Comparison of ENCODE assay signal across 8 cellular contexts in the genomic region with DNA sequence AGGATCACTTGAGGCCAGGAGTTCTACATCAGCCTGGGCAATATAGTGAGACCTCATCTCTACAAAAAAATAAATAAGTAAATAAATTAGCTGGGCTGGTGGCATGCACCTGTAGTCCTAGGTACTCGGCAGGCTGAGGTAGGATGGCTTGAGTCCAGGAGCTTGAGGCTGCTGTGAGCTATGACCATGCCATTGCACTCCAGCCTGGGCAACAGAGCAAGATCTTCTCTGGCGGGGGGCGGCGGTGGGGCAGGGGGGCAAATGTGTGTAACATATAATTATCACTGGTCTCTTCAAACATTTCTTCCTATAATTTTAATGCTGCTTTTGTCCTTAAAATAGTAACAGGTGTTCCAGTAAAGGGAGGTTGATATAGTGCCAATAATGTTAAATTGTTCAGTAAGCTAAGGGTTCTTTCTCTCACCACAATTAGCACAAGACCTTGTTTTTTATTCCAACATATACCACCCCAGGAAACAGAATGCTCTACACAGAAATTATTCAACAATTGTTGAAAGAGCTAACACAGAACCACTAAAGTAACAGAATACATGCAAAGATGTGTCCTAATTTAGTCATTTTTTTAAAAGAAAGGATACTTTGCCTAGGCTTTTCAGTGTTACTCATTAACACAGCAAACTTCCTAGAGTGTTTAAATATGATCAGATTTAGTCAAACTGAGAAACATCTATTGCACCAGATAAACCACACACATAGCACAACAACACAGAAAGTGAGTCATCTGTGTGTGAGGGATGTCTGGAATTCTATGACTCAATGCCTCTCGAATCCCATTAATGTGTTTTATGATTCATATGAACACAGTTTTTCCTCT. TPM values are rescaled to one million over a fixed set of nuclear protein-coding genes. Genes with fewer than 3 reads are reported as not detected.
DNase-seq lines count a peak whose midpoint lies in the region; ATAC-seq and TF ChIP-seq lines count a peak whose summit lies in the region.

No MANE protein-coding gene starts in this region.

- H3K79me1 ChIP-seq in H9 (ENCODE audit: insufficient read depth, low read depth, low read length, poor library complexity, severe bottlenecking): no peaks in the 10 kb centered on the region

- peaks cover 48% of the 10 kb centered on the region for H3K4me1 Mint-ChIP-seq in stimulated activated naive CD8-positive, alpha-beta T cell treated with anti-CD3 and anti-CD28 coated beads, Interleukin-15, amount 100 ng/mL, for 72 hours
- H3K4me1 Mint-ChIP-seq in H9: peaks cover 4 to 9% of the 10 kb centered on the region in 2 experiments

- no peaks in the 10 kb centered on the region for H3K27me3 Mint-ChIP-seq in stimulated activated naive CD8-positive, alpha-beta T cell treated with anti-CD3 and anti-CD28 coated beads, Interleukin-15, amount 100 ng/mL, for 72 hours
- no peaks in the 10 kb centered on the region for H3K27me3 Mint-ChIP-seq in H9 (ENCODE audit: low read depth)

- no peak overlapping the region for H4K8ac ChIP-seq in H9 (replicated peaks; ENCODE audit: insufficient read length, low read depth, low read length)

- H3K9me3 ChIP-seq in H9 (ENCODE audit: control insufficient read depth, low read depth, low read length): no peaks in the 10 kb centered on the region

- no peak for TF ChIP-seq CTCF in foreskin keratinocyte (conservative IDR thresholded peaks at IDR 0.05)
- TF ChIP-seq CTCF in H9 (conservative IDR thresholded peaks at IDR 0.05): no peak

- H2BK15ac ChIP-seq in H9 (ENCODE audit: low read depth, low read length): no peak overlapping the region

- no peak overlapping the region for H3K4ac ChIP-seq in H9 (ENCODE audit: low read depth, low read length)

- peaks cover 0 to 2% (median 0%) of the 10 kb centered on the region in 3 experiments; a peak in 2 of 7 replicates for H3K36me3 Mint-ChIP-seq in H9 (ENCODE audit: insufficient read depth in 1 of 3, low read depth in 3 of 3)

- no peak overlapping the region for H3K18ac ChIP-seq in H9 (ENCODE audit: insufficient read length, low read depth, low read length)

- no peak overlapping the region for H4K5ac ChIP-seq in H9 (ENCODE audit: insufficient read length, low read depth, low read length)

- H2AK5ac ChIP-seq in H9 (ENCODE audit: insufficient read length, low read length): no peak overlapping the region

- DNase-seq in COLO829 (ENCODE audit: low spot score) (peak; percentile 81), SW480 (ENCODE audit: low spot score) (peak; percentile 84), foreskin keratinocyte (peak; percentile 92 to 95), H9 (no peak), NCI-H510A treated with DMSO at 0.1 percent for 48 hours (lab: John Stamatoyannopoulos, UW) (no peak)
- peak in 1 of 2 donors; percentile 14 for DNase-seq in stimulated activated naive CD8-positive, alpha-beta T cell treated with anti-CD3 and anti-CD28 coated beads, Interleukin-15, amount 100 ng/mL, for 72 hours

- peak overlapping the region; percentile 48 to 60 for H3K4me3 Mint-ChIP-seq in stimulated activated naive CD8-positive, alpha-beta T cell treated with anti-CD3 and anti-CD28 coated beads, Interleukin-15, amount 100 ng/mL, for 72 hours
- no peak overlapping the region for H3K4me3 Mint-ChIP-seq in H9

- H3K27me3 ChIP-seq in foreskin keratinocyte (no peaks in the 10 kb centered on the region), H9 (ENCODE audit: insufficient read depth, low read length) (no peaks in the 10 kb centered on the region)

- no CpG with 5 or more reads among the region's 5 CpGs for WGBS in H9 (ENCODE audit: extremely low coverage, insufficient read length, low lambda C conversion rate)

- H2BK5ac ChIP-seq in H9 (ENCODE audit: insufficient read length, low read length): no peak overlapping the region

- peaks cover 6% of the 10 kb centered on the region in 2 donors for H3K9me3 Mint-ChIP-seq in stimulated activated naive CD8-positive, alpha-beta T cell treated with anti-CD3 and anti-CD28 coated beads, Interleukin-15, amount 100 ng/mL, for 72 hours
- no peaks in the 10 kb centered on the region for H3K9me3 Mint-ChIP-seq in H9

- no peaks in the 10 kb centered on the region for H3K23me2 ChIP-seq in H9 (ENCODE audit: insufficient read length, low read depth, low read length, poor library complexity, severe bottlenecking)

- H3K23ac ChIP-seq in H9 (ENCODE audit: insufficient read length, low read depth, low read length): no peak overlapping the region

- no peak overlapping the region for H2BK20ac ChIP-seq in H9 (ENCODE audit: low read depth, low read length, poor library complexity, severe bottlenecking)

- H3K4me1 ChIP-seq in foreskin keratinocyte (peaks cover 8% of the 10 kb centered on the region), H9 (ENCODE audit: insufficient read depth, low read length) (no peaks in the 10 kb centered on the region; the same call in 1 of the 2 replicates)

- no peak overlapping the region for H4K91ac ChIP-seq in H9 (ENCODE audit: insufficient read length, low read depth, low read length)

- H3K4me2 ChIP-seq in H9 (ENCODE audit: insufficient read depth, insufficient read length, low read length): no peak overlapping the region

- no peak overlapping the region for H2BK120ac ChIP-seq in H9 (ENCODE audit: low read depth, low read length, poor library complexity, severe bottlenecking)

- H3K9ac ChIP-seq in H9 (ENCODE audit: extremely low read depth, insufficient read length, low read length): no peak overlapping the region

- ATAC-seq in GM19372 (IDR thresholded peaks at IDR 0.05; ENCODE audit: low read depth, unreplicated experiment): peak; percentile 74
- peak; percentile 93 for ATAC-seq in HG03378 (IDR thresholded peaks at IDR 0.05; ENCODE audit: unreplicated experiment)
- peak; percentile 99 for ATAC-seq in foreskin keratinocyte
- ATAC-seq in stimulated activated naive CD8-positive, alpha-beta T cell treated with anti-CD3 and anti-CD28 coated beads, Interleukin-15, amount 100 ng/mL, for 72 hours: peak; percentile 98

- peak overlapping the region; percentile 34 for H3K27ac ChIP-seq in foreskin keratinocyte
- no peak overlapping the region for H3K27ac ChIP-seq in H9 (ENCODE audit: insufficient read length, low read depth, low read length)

- no peaks in the 10 kb centered on the region for H4K20me1 ChIP-seq in H9 (ENCODE audit: control insufficient read depth, insufficient read depth, insufficient read length)

- no peak overlapping the region for H2AFZ ChIP-seq in H9 (ENCODE audit: low read length)

- no peak overlapping the region for H2BK12ac ChIP-seq in H9 (ENCODE audit: insufficient read length, low read depth, low read length)

- peak overlapping the region; percentile 87 to 96 for H3K27ac Mint-ChIP-seq in stimulated activated naive CD8-positive, alpha-beta T cell treated with anti-CD3 and anti-CD28 coated beads, Interleukin-15, amount 100 ng/mL, for 72 hours
- H3K27ac Mint-ChIP-seq in H9: peak overlapping the region in 1 of 3 experiments; percentile 22; a peak in 1 of 7 replicates

- no peaks in the 10 kb centered on the region for H3K79me2 ChIP-seq in H9 (ENCODE audit: insufficient read depth, low read length)

- no peak overlapping the region for H3K14ac ChIP-seq in H9 (ENCODE audit: insufficient read depth, low read length)

- H3K56ac ChIP-seq in H9 (ENCODE audit: insufficient read length, low read depth, low read length): no peak overlapping the region

- no peak overlapping the region for H3T11ph ChIP-seq in H9 (ENCODE audit: low read length)

RNA-seq across cellular contexts. Expression of a gene that starts 29.1 kb away (rescaled TPM):
- total RNA-seq in foreskin keratinocyte: 31.7 and 32.4 TPM in 2 replicates
- polyA plus RNA-seq in foreskin keratinocyte: 4.6 and 6.5 TPM in 2 replicates
- 53.8 and 59.0 TPM in 2 replicates for total RNA-seq in H9 (2021)

Comparison
In these comparisons a context has a peak if more than half of its experiments do, and no peak if none do; other contexts are left out.
1. DNase-seq: peak in COLO829 (single experiment), SW480 (single experiment) and foreskin keratinocyte (2 of 2); none in H9 (single experiment) and NCI-H510A treated with DMSO at 0.1 percent for 48 hours (single experiment).
2. H3K4me3 Mint-ChIP-seq: peak in stimulated activated naive CD8-positive, alpha-beta T cell treated with anti-CD3 and anti-CD28 coated beads, Interleukin-15, amount 100 ng/mL, for 72 hours (2 of 2); none in H9 (0 of 2).
3. Peak in every context shown above with its lines, with median percentiles within 50 percentile points of each other: ATAC-seq.